In genomic region chr11:11605181-11605580, GRCh38 we compare ENCODE assay signal across 21 cellular contexts. TPM values are rescaled to one million over a fixed set of nuclear protein-coding genes. Genes with fewer than 3 reads are reported as not detected.
"Had no signal": no experiment of that assay in that cellular context is flagged by ENCODE, and none has a peak within 500 bp of the region (broad histone marks: within the 10 kb centered on the region; RNA-seq: fewer than 3 reads in every experiment).

No MANE protein-coding gene starts in this region.

- H3K9me3 ChIP-seq: left ventricle myocardium inferior had no signal

- H3K9me3 Mint-ChIP-seq: activated CD4-positive, alpha-beta T cell treated with anti-CD3 and anti-CD28 coated beads, Interleukin-2, amount 10 ng/mL, durations not matched to agents 24 days and 14 days had no signal

- H3K4me2 ChIP-seq: hepatocyte had no signal

- FAIRE-seq: colon, endometrium, keratinocyte, small intestine had no signal

- H2AFZ ChIP-seq: hepatocyte had no signal

- H3K27ac Mint-ChIP-seq: activated B cell treated with CpG ODN at 0.5 μM for 24 hours; activated CD4-positive, alpha-beta T cell treated with anti-CD3 and anti-CD28 coated beads, Interleukin-2, amount 10 ng/mL, durations not matched to agents 24 days and 14 days; activated CD8-positive, alpha-beta T cell treated with anti-CD3 and anti-CD28 coated beads, Interleukin-2, amount 10 ng/mL, durations not matched to agents 7 days and 5 days; activated naive CD8-positive, alpha-beta T cell; memory B cell; naive thymus-derived CD8-positive, alpha-beta T cell; progenitor cell of endocrine pancreas had no signal

- ATAC-seq: activated CD8-positive, alpha-beta T cell treated with anti-CD3 and anti-CD28 coated beads, Interleukin-2, amount 10 ng/mL, durations not matched to agents 7 days and 5 days; naive thymus-derived CD8-positive, alpha-beta T cell; right cardiac atrium had no signal

- H3K79me2 ChIP-seq: hepatocyte had no signal

- H3K27ac ChIP-seq: hepatocyte, left ventricle myocardium inferior had no signal

- H3K4me1 Mint-ChIP-seq: activated B cell treated with CpG ODN at 0.5 μM for 24 hours; activated CD4-positive, alpha-beta T cell treated with anti-CD3 and anti-CD28 coated beads, Interleukin-2, amount 10 ng/mL, durations not matched to agents 24 days and 14 days; memory B cell had no signal

- H3K4me3 ChIP-seq: hepatocyte, left ventricle myocardium inferior had no signal

- H3K27me3 ChIP-seq: hepatocyte had no signal

- H3K36me3 Mint-ChIP-seq: memory B cell had no signal

- DNase-seq: activated B cell treated with CpG ODN at 0.5 μM for 24 hours; activated CD4-positive, alpha-beta T cell treated with anti-CD3 and anti-CD28 coated beads, Interleukin-2, amount 10 ng/mL, durations not matched to agents 24 days and 14 days; activated CD8-positive, alpha-beta memory T cell treated with anti-CD3 and anti-CD28 coated beads, Interleukin-2, amount 50 U/mL, for 4 hours; activated CD8-positive, alpha-beta T cell treated with anti-CD3 and anti-CD28 coated beads, Interleukin-2, amount 10 ng/mL, durations not matched to agents 7 days and 5 days; activated gamma-delta T cell; activated T-cell treated with anti-CD3 and anti-CD28 coated beads, Interleukin-2, amount 50 U/mL, for 48 hours; amniotic stem cell; left ventricle myocardium inferior; naive thymus-derived CD8-positive, alpha-beta T cell; right cardiac atrium; small intestine; stimulated activated CD4-positive, alpha-beta T cell treated with anti-CD3 and anti-CD28 coated beads, Interleukin-4, amount 100 ng/mL, for 24 hours; stimulated activated naive CD4-positive, alpha-beta T cell treated with Interleukin-2 at 50 U/mL for 16 hours; trophoblast cell had no signal

- H3K4me3 Mint-ChIP-seq: activated B cell treated with CpG ODN at 0.5 μM for 24 hours; activated CD4-positive, alpha-beta T cell treated with anti-CD3 and anti-CD28 coated beads, Interleukin-2, amount 10 ng/mL, durations not matched to agents 24 days and 14 days; activated CD8-positive, alpha-beta T cell treated with anti-CD3 and anti-CD28 coated beads, Interleukin-2, amount 10 ng/mL, durations not matched to agents 7 days and 5 days; activated naive CD8-positive, alpha-beta T cell; memory B cell; naive thymus-derived CD8-positive, alpha-beta T cell had no signal

RNA-seq across cellular contexts. Expression of gene GALNT18, which starts 16.6 kb away (rescaled TPM):
- total RNA-seq: activated B cell treated with CpG ODN at 0.5 μM for 24 hours; naive thymus-derived CD8-positive, alpha-beta T cell had no signal
- polyA plus RNA-seq: naive thymus-derived CD8-positive, alpha-beta T cell had no signal
